Comparison of ENCODE assay signal across 9 cellular contexts in the genomic region with DNA sequence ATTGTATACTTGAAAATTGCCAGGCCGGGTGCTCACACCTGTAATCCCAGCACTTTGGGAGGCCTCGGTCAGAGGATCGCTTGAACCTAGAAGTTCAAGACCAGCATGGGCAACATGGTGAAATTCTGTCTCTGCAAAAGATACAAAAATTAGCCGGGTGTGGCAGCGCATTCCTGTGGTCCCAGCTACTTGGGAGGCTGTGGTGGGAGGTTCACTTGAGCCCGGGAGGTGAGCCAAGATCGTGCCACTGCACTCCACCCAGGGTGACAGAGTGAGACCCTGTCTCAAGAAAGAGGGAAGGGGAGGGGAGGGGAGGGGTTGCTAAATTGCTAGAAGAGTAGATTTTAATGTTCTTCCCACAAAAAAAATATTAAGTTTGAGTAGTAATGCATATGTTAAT. TPM values are rescaled to one million over a fixed set of nuclear protein-coding genes. Genes with fewer than 3 reads are reported as not detected.
DNase-seq lines count a peak whose midpoint lies in the region; ATAC-seq, FAIRE-seq and TF ChIP-seq lines count a peak whose summit lies in the region.
"Had no signal": no experiment of that assay in that cellular context is flagged by ENCODE, and none has a peak within 500 bp of the region (broad histone marks: within the 10 kb centered on the region; RNA-seq: fewer than 3 reads in every experiment).

No MANE protein-coding gene starts in this region.

- FAIRE-seq in pancreas (lab: Jason Lieb, UNC), result no peak
- FAIRE-seq: kidney had no signal

- peaks cover 44% of the 10 kb centered on the region for H3K79me2 ChIP-seq in smooth muscle cell (ENCODE audit: low read depth)

- intact Hi-C loops in dendritic cell treated with granulocyte-macrophage colony-stimulating factor and Interleukin-4, amounts not matched to agents 40 ng/mL and 50 ng/mL, for 4 days (cut with micrococcal nuclease), result loop anchor here (10.0 kb wide), 1 partner anchor 45 kb away; no protein-coding TSS in a partner anchor
- intact Hi-C loops in pancreas (cut with DNase I), result no loop called here

- H3K27me3 ChIP-seq in smooth muscle cell (ENCODE audit: low read depth) (no peaks in the 10 kb centered on the region), pancreas (no peaks in the 10 kb centered on the region)
- H3K27me3 ChIP-seq: ascending aorta had no signal

- H3K27me3 Mint-ChIP-seq in dendritic cell treated with granulocyte-macrophage colony-stimulating factor and Interleukin-4, amounts not matched to agents 40 ng/mL and 50 ng/mL, for 4 days, result no peaks in the 10 kb centered on the region

- H3K4me3 Mint-ChIP-seq in dendritic cell treated with granulocyte-macrophage colony-stimulating factor and Interleukin-4, amounts not matched to agents 40 ng/mL and 50 ng/mL, for 4 days, result no peak overlapping the region

- H3K9me3 Mint-ChIP-seq in dendritic cell treated with granulocyte-macrophage colony-stimulating factor and Interleukin-4, amounts not matched to agents 40 ng/mL and 50 ng/mL, for 4 days, result peaks cover 5% of the 10 kb centered on the region

- ATAC-seq in GM18505 (IDR thresholded peaks at IDR 0.05; ENCODE audit: unreplicated experiment) (no peak), pancreas (no peak), GM18907 (IDR thresholded peaks at IDR 0.05; ENCODE audit: unreplicated experiment) (no peak)

- H3K36me3 ChIP-seq in smooth muscle cell (ENCODE audit: low read depth) (no peaks in the 10 kb centered on the region), pancreas (no peaks in the 10 kb centered on the region)

- peaks cover 32% of the 10 kb centered on the region for H3F3A ChIP-seq in smooth muscle cell (ENCODE audit: low read depth)

- H2AFZ ChIP-seq in smooth muscle cell (ENCODE audit: low read depth), result no peak overlapping the region

- 55% methylated on average over 7 of the region's 7 CpGs for WGBS in smooth muscle cell (ENCODE audit: low lambda C conversion rate)
- 91 to 95% methylated on average over 7 of the region's 7 CpGs for WGBS in pancreas, 2 donors

- POLR2A ChIA-PET in RWPE1 (lab: Yijun Ruan, JAX; ENCODE audit: low non-redundant PET), result no interaction called here

- peak; percentile 2 for TF ChIP-seq POLR2A in GM18505 (IDR thresholded peaks at IDR 0.05; ENCODE audit: borderline replicate concordance, extremely low read depth, insufficient read depth, insufficient read length)

- peaks cover 72% of the 10 kb centered on the region for H3K36me3 Mint-ChIP-seq in dendritic cell treated with granulocyte-macrophage colony-stimulating factor and Interleukin-4, amounts not matched to agents 40 ng/mL and 50 ng/mL, for 4 days (ENCODE audit: low read depth)

- H3K27ac Mint-ChIP-seq in dendritic cell treated with granulocyte-macrophage colony-stimulating factor and Interleukin-4, amounts not matched to agents 40 ng/mL and 50 ng/mL, for 4 days, result peak overlapping the region; percentile 13

- CTCF ChIA-PET in RWPE1 (lab: Yijun Ruan, JAX), result interaction anchor here (1.4 kb wide), 1 partner anchor 21 kb away, joined by 4 read pairs; no protein-coding TSS in a partner anchor

- H3K4me2 ChIP-seq in smooth muscle cell, result no peak overlapping the region

- DNase-seq in RWPE1 (ENCODE audit: low spot score), result no peak
- no peak for DNase-seq in smooth muscle cell (lab: John Stamatoyannopoulos, UW; ENCODE audit: unreplicated experiment)
- DNase-seq in pancreas, result no peak
- DNase-seq in NCI-H1930 (lab: John Stamatoyannopoulos, UW), result no peak
- DNase-seq: kidney had no signal

- no peaks in the 10 kb centered on the region for H3K9me3 ChIP-seq in smooth muscle cell (replicated peaks; ENCODE audit: low read depth)
- H3K9me3 ChIP-seq in pancreas, result no peaks in the 10 kb centered on the region
- H3K9me3 ChIP-seq: ascending aorta had no signal

- TF ChIP-seq CTCF in RWPE1 (conservative IDR thresholded peaks at IDR 0.05; ENCODE audit: low read depth), result no peak
- TF ChIP-seq CTCF in smooth muscle cell (IDR thresholded peaks at IDR 0.05; ENCODE audit: borderline replicate concordance, insufficient read depth, poor library complexity, severe bottlenecking), result no peak
- TF ChIP-seq CTCF in pancreas (IDR thresholded peaks at IDR 0.05), result no peak

- H3K4me1 ChIP-seq in smooth muscle cell (ENCODE audit: low read depth) (no peaks in the 10 kb centered on the region), pancreas (no peaks in the 10 kb centered on the region)

- H3K9ac ChIP-seq in smooth muscle cell (ENCODE audit: low read depth), result no peak overlapping the region

- no peak overlapping the region for H3K4me3 ChIP-seq in smooth muscle cell
- no peak overlapping the region for H3K4me3 ChIP-seq in pancreas
- H3K4me3 ChIP-seq: ascending aorta had no signal

- H3K27ac ChIP-seq in RWPE1 (peak overlapping the region; percentile 43; the same call in 1 of the 2 replicates), smooth muscle cell (ENCODE audit: low read depth) (peak overlapping the region; percentile 36), pancreas (no peak overlapping the region)

- H3K4me1 Mint-ChIP-seq in dendritic cell treated with granulocyte-macrophage colony-stimulating factor and Interleukin-4, amounts not matched to agents 40 ng/mL and 50 ng/mL, for 4 days (ENCODE audit: low read depth), result peaks cover 43% of the 10 kb centered on the region

- H4K20me1 ChIP-seq in smooth muscle cell (ENCODE audit: low read depth), result no peaks in the 10 kb centered on the region

RNA-seq across cellular contexts. Expression of a gene that starts 53.2 kb away (rescaled TPM):
- total RNA-seq in smooth muscle cell, result 17.2 and 23.8 TPM in 2 replicates
- polyA plus RNA-seq in smooth muscle cell, result 17.1 and 25.4 TPM in 2 replicates
- total RNA-seq in pancreas, result 10 to 100 TPM in 2 of 6 donors, 1 to 10 TPM in 4; 6.5 to 18.5 (median 7.8) TPM
- polyA plus RNA-seq in pancreas, result 1 to 10 TPM; 5.3 to 7.0 TPM

Comparison
In these comparisons a context has a peak if more than half of its experiments do, and no peak if none do; other contexts are left out.
1. H3K27ac ChIP-seq: peak in RWPE1 (single experiment) and smooth muscle cell (single experiment); none in pancreas (0 of 4).